Comparison of ENCODE assay signal across 1 cellular context in the genomic region with DNA sequence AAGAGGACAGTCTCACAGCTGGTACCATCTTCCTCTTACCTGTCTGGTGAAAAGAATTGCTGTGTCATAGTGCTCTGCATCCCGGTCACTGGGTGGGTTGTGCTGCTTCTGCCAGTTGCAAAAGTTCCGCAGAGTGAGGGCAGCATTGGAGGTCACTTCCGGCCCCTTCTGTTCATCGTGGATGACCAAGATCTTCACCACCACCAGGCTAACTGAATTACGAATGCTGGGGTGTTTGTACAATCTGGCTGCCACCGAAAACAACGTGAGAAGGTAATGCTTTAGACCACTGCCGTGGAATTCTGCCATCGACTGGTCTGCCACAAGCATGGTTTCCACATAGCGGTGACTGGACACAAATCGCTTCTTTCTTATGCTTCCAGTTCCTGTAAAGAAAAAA.
TF ChIP-seq lines count a peak whose summit lies in the region.

No MANE protein-coding gene starts in this region.

TF ChIP-seq in IMR-90, 13 proteins besides CTCF, POLR2A, EP300 and RAD21:
- TF ChIP-seq ELK1 (IDR thresholded peaks at IDR 0.05; ENCODE audit: borderline replicate concordance, low read depth, low read length), result no peak
- no peak for TF ChIP-seq SMC3 (IDR thresholded peaks at IDR 0.05; ENCODE audit: low read depth, low read length)
- no peak for TF ChIP-seq CHD1 (IDR thresholded peaks at IDR 0.05; ENCODE audit: low read depth, low read length)
- no peak for TF ChIP-seq FOS (IDR thresholded peaks at IDR 0.05; ENCODE audit: low read depth, low read length)
- peak; percentile 72 for TF ChIP-seq NFE2L2 (IDR thresholded peaks at IDR 0.05; ENCODE audit: low read depth, low read length)
- TF ChIP-seq BHLHE40 (IDR thresholded peaks at IDR 0.05; ENCODE audit: low read depth, low read length), result no peak
- TF ChIP-seq RCOR1 (IDR thresholded peaks at IDR 0.05; ENCODE audit: insufficient replicate concordance, low read length), result no peak
- TF ChIP-seq MXI1 (IDR thresholded peaks at IDR 0.05; ENCODE audit: borderline replicate concordance, low read depth, low read length), result no peak
